In genomic region chr3:11591401-11592266, GRCh38 we compare ENCODE assay signal across 8 cellular contexts. TPM values are rescaled to one million over a fixed set of nuclear protein-coding genes. Genes with fewer than 3 reads are reported as not detected.
DNase-seq lines count a peak whose midpoint lies in the region; ATAC-seq and TF ChIP-seq lines count a peak whose summit lies in the region.

No MANE protein-coding gene starts in this region.

- TF ChIP-seq CTCF in RWPE2 (IDR thresholded peaks at IDR 0.05; ENCODE audit: poor library complexity, severe bottlenecking) (no peak), neural crest cell (conservative IDR thresholded peaks at IDR 0.05) (no peak)

- H3K4me3 ChIP-seq in RWPE2 (ENCODE audit: severe bottlenecking) = no peak overlapping the region

- H3K9me3 ChIP-seq in RWPE2 (ENCODE audit: severe bottlenecking) = no peaks in the 10 kb centered on the region

- peak overlapping the region; percentile 62 for H3K27ac ChIP-seq in RWPE2 (ENCODE audit: poor library complexity, severe bottlenecking)

- H3K4me1 Mint-ChIP-seq in neural crest cell = peaks cover 70% of the 10 kb centered on the region

- H3K36me3 Mint-ChIP-seq in neural crest cell (ENCODE audit: low read depth) = peaks cover 24% of the 10 kb centered on the region

- H3K27me3 Mint-ChIP-seq in neural crest cell (ENCODE audit: low read depth) = no peaks in the 10 kb centered on the region

- ATAC-seq in RWPE2 (ENCODE audit: low read depth) (peak; percentile 88), GM21576 (IDR thresholded peaks at IDR 0.05; ENCODE audit: unreplicated experiment) (no peak)

- H3K36me3 ChIP-seq in RWPE2 (ENCODE audit: low read depth) = peaks cover 6% of the 10 kb centered on the region; the same call in 1 of the 2 replicates

- peak; percentile 91 for DNase-seq in COLO829 (ENCODE audit: low spot score)
- no peak for DNase-seq in RWPE2 (ENCODE audit: low spot score)
- DNase-seq in fibroblast of gingiva (ENCODE audit: low read depth) = peak; percentile 40
- DNase-seq in neural crest cell (ENCODE audit: low read depth, low spot score) = peak; percentile 51
- no peak for DNase-seq in T-helper 2 cell
- no peak for DNase-seq in NK-92 (lab: John Stamatoyannopoulos, UW; ENCODE audit: unreplicated experiment)
- no peak for DNase-seq in NCI-H446 treated with DMSO at 0.1 percent for 48 hours (lab: John Stamatoyannopoulos, UW)

- H3K27ac Mint-ChIP-seq in neural crest cell (ENCODE audit: unreplicated experiment) = peak overlapping the region; percentile 98

- H3K4me3 Mint-ChIP-seq in neural crest cell = peak overlapping the region; percentile 77

- H3K4me1 ChIP-seq in RWPE2 (ENCODE audit: insufficient read depth, poor library complexity, severe bottlenecking) = peaks cover 28% of the 10 kb centered on the region

- H3K27me3 ChIP-seq in RWPE2 (ENCODE audit: insufficient read depth, poor library complexity, severe bottlenecking) = no peaks in the 10 kb centered on the region

- no peaks in the 10 kb centered on the region for H3K9me3 Mint-ChIP-seq in neural crest cell

RNA-seq across cellular contexts. Expression of gene VGLL4, which starts 52.1 kb away (rescaled TPM):
- total RNA-seq in neural crest cell = 82.8 and 90.2 TPM in 2 replicates

Comparison
In these comparisons a context has a peak if more than half of its experiments do, and no peak if none do; other contexts are left out.
1. DNase-seq: peak in COLO829 (single experiment), fibroblast of gingiva (single experiment) and neural crest cell (single experiment); none in RWPE2 (single experiment), T-helper 2 cell (0 of 5), NK-92 (single experiment) and NCI-H446 treated with DMSO at 0.1 percent for 48 hours (single experiment).